ENCODE assay signal across 8 cellular contexts in the genomic region with DNA sequence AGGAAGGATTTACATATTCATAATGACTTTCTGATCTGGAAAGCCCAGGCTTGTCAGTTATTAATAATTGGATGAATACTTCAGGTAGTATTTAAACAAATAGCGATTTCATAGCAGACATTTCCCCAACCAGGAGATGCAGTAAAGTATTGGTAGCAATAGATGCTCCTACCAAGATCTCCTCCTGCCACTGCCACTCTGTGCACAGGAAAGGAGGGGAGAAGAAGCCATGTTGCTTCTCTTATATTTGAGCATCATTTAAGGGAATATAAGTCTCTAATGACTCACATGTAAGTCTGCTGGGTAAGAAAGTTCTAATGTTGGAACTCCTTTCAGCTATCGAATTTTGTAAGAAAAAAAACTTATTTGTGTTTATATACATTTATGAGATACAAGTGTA. TPM values are rescaled to one million over a fixed set of nuclear protein-coding genes. Genes with fewer than 3 reads are reported as not detected.
DNase-seq lines count a peak whose midpoint lies in the region; ATAC-seq and TF ChIP-seq lines count a peak whose summit lies in the region.

No MANE protein-coding gene starts in this region.

- no peak for TF ChIP-seq CTCF in AG09309 (IDR thresholded peaks at IDR 0.05; ENCODE audit: control insufficient read depth, insufficient read depth, low read depth, low read length, missing control alignments)
- TF ChIP-seq CTCF in IMR-90 (conservative IDR thresholded peaks at IDR 0.05; ENCODE audit: low read depth, low read length) = no peak
- TF ChIP-seq CTCF in mammary epithelial cell (conservative IDR thresholded peaks at IDR 0.05 in 1 of 2, IDR thresholded peaks at IDR 0.05 in 1 of 2; ENCODE audit: extremely low read depth in 1 of 2, insufficient read depth in 1 of 2, low read depth in 1 of 2, low read length in 2 of 2) = no peak
- no peak for TF ChIP-seq CTCF in natural killer cell (IDR thresholded peaks at IDR 0.05)

- dilution Hi-C loops in IMR-90 (cut with HindIII; ENCODE audit: low sequenced_read_pairs, unreplicated experiment) = no loop called here
- dilution Hi-C loops in mammary epithelial cell (cut with HindIII; ENCODE audit: low sequenced_read_pairs) = no loop called here

- peaks cover 9% of the 10 kb centered on the region for H3K36me3 Mint-ChIP-seq in natural killer cell

- H4K8ac ChIP-seq in IMR-90 (ENCODE audit: low read depth in 2 of 2, low read length in 2 of 2) = peak overlapping the region; percentile 37 to 87; a peak in 3 of 4 replicates

- POLR2A ChIA-PET in IMR-90 (lab: Charles Lee; ENCODE audit: unreplicated experiment) = interaction anchor here (1.1 to 1.2 kb wide), 2 partner anchors 9 to 11 kb away, joined by 4 to 7 read pairs; no protein-coding TSS in a partner anchor

- H3K4me1 ChIP-seq in IMR-90 (ENCODE audit: control insufficient read depth, insufficient read depth, low read length) (peaks cover 13% of the 10 kb centered on the region), mammary epithelial cell (ENCODE audit: insufficient read depth, low read length) (peaks cover 18% of the 10 kb centered on the region)

- peak overlapping the region; percentile 99 for H2BK5ac ChIP-seq in IMR-90 (ENCODE audit: low read depth, low read length, poor library complexity, severe bottlenecking)

- peak; percentile 55 for ATAC-seq in IMR-90 (ENCODE audit: low read depth)
- peak in 2 of 3 donors; percentile 16 to 25 for ATAC-seq in natural killer cell
- no peak for ATAC-seq in HG02885 (IDR thresholded peaks at IDR 0.05; ENCODE audit: poor library complexity, unreplicated experiment)

- H3K18ac ChIP-seq in IMR-90 (ENCODE audit: low read depth, low read length) = peak overlapping the region; percentile 96

- H3K4me3 Mint-ChIP-seq in natural killer cell = peak overlapping the region; percentile 98

- CTCF ChIA-PET in IMR-90 (lab: Yijun Ruan, JAX) = interaction anchor here (0.8 kb wide), 1 partner anchor 9 kb away, joined by 3 read pairs; no protein-coding TSS in a partner anchor
- CTCF ChIA-PET in mammary epithelial cell (lab: Charles Lee; ENCODE audit: low non-redundant PET) = no interaction called here

- TF ChIP-seq RAD21 in IMR-90 (IDR thresholded peaks at IDR 0.05; ENCODE audit: low read length) = no peak

- H3K56ac ChIP-seq in IMR-90 (ENCODE audit: extremely low read depth, insufficient read depth, low read length) = peak overlapping the region; percentile 93

- H3K79me2 ChIP-seq in mammary epithelial cell (ENCODE audit: insufficient read depth, low read length) = peaks cover 41% of the 10 kb centered on the region

- DNase-seq in AG09309 (ENCODE audit: low read depth) (no peak), IMR-90 (no peak), mammary epithelial cell (no peak), natural killer cell (no peak), NCI-H748 (lab: John Stamatoyannopoulos, UW; ENCODE audit: unreplicated experiment) (no peak), NCI-H187 (lab: John Stamatoyannopoulos, UW) (no peak), hypothalamus (lab: John Stamatoyannopoulos, UW) (no peak)

- BruUV-seq in IMR-90 (replicated peaks; lab: Mats Ljungman, UMichigan) = no TSS peak
- no TSS peak for BruUV-seq in mammary epithelial cell (replicated peaks; lab: Mats Ljungman, UMichigan)

- no peak for TF ChIP-seq POLR2A in IMR-90 (IDR thresholded peaks at IDR 0.05; ENCODE audit: low read depth, low read length)

- no CpG with 5 or more reads among the region's 2 CpGs for WGBS in IMR-90 (ENCODE audit: extremely low coverage in 2 of 2, insufficient read length in 1 of 2), 2 experiments
- WGBS in mammary epithelial cell (ENCODE audit: low coverage, missing lambda C conversion rate) = 55% methylated on average over 2 of the region's 2 CpGs

- H2AK5ac ChIP-seq in IMR-90 (ENCODE audit: low read depth, low read length) = peak overlapping the region; percentile 24; the same call in 1 of the 2 replicates

- no peak overlapping the region for H2AK9ac ChIP-seq in IMR-90 (replicated peaks; ENCODE audit: low read depth, low read length, poor library complexity)

- H3K9me1 ChIP-seq in IMR-90 (ENCODE audit: insufficient read depth, low read length) = 0 out of 2 replicates have a peak, but pooled peaks cover 3% of the 10 kb centered on the region

- H3K27ac ChIP-seq in IMR-90 (ENCODE audit: insufficient read depth, low read length) (peak overlapping the region; percentile 96), mammary epithelial cell (ENCODE audit: insufficient read depth, low read depth, low read length) (peak overlapping the region; percentile 96)

- no peaks in the 10 kb centered on the region for H3K9me3 Mint-ChIP-seq in natural killer cell

- in situ Hi-C loops in IMR-90 (cut with MboI; ENCODE audit: low sequenced_read_pairs) = loop anchor here (10.0 kb wide), 1 partner anchor 1044 kb away; no protein-coding TSS in a partner anchor
- in situ Hi-C loops in mammary epithelial cell (cut with MboI; ENCODE audit: low sequenced_read_pairs in 2 of 2) = no loop called here

- H2BK120ac ChIP-seq in IMR-90 (ENCODE audit: low read depth, low read length) = peak overlapping the region; percentile 82

- H4K91ac ChIP-seq in IMR-90 (ENCODE audit: insufficient read depth, low read depth, low read length) = peak overlapping the region; percentile 67

- intact Hi-C loops in IMR-90 (cut with micrococcal nuclease) = loop anchor here (1.0 kb wide), 1 partner anchor 9 kb away; no protein-coding TSS in a partner anchor
- intact Hi-C loops in mammary epithelial cell (cut with micrococcal nuclease) = loop anchor here (1.0 kb wide), 2 partner anchors 9 to 1040 kb away; no protein-coding TSS in a partner anchor
- intact Hi-C loops in natural killer cell (cut with micrococcal nuclease) = loop anchor here (1.0 to 2.0 kb wide), 4 partner anchors 30 to 190 kb away; a partner anchor contains a TSS

- H2BK15ac ChIP-seq in IMR-90 (ENCODE audit: low read depth, low read length) = peak overlapping the region; percentile 64; the same call in 1 of the 3 replicates

- no peaks in the 10 kb centered on the region for H4K20me1 ChIP-seq in IMR-90 (ENCODE audit: insufficient read depth, low read length)
- H4K20me1 ChIP-seq in mammary epithelial cell (ENCODE audit: insufficient read depth, low read length) = no peaks in the 10 kb centered on the region

- H3K27me3 ChIP-seq in IMR-90 (ENCODE audit: control insufficient read depth, insufficient read depth, low read length) = no peaks in the 10 kb centered on the region
- no peaks in the 10 kb centered on the region for H3K27me3 ChIP-seq in mammary epithelial cell (ENCODE audit: insufficient read depth, low read length)

- H3K9ac ChIP-seq in IMR-90 (ENCODE audit: low read depth, low read length) (peak overlapping the region; percentile 55), mammary epithelial cell (ENCODE audit: insufficient read depth, low read length) (peak overlapping the region; percentile 98)

- H3K23ac ChIP-seq in IMR-90 (ENCODE audit: low read depth, low read length) = peak overlapping the region; percentile 22; the same call in 1 of the 2 replicates

- H3K9me3 ChIP-seq in IMR-90 (ENCODE audit: control insufficient read depth, insufficient read depth, low read length) (no peaks in the 10 kb centered on the region), mammary epithelial cell (replicated peaks; ENCODE audit: insufficient read depth, low read length) (no peaks in the 10 kb centered on the region)

- H3K36me3 ChIP-seq in IMR-90 (ENCODE audit: control insufficient read depth, insufficient read depth, low read length) (peaks cover 2% of the 10 kb centered on the region; the same call in 1 of the 2 replicates), mammary epithelial cell (ENCODE audit: insufficient read depth, low read length) (peaks cover 2% of the 10 kb centered on the region)

- peak overlapping the region; percentile 57 for H3K4ac ChIP-seq in IMR-90 (ENCODE audit: low read depth, low read length)

- H3K4me3 ChIP-seq in AG09309 (ENCODE audit: control insufficient read depth, low read depth, low read length) (peak overlapping the region; percentile 22; the same call in 1 of the 2 replicates), IMR-90 (ENCODE audit: insufficient read depth, low read depth, low read length) (peak overlapping the region; percentile 90), mammary epithelial cell (replicated peaks in 1 of 3; ENCODE audit: insufficient read depth in 1 of 3, low read depth in 2 of 3, low read length in 3 of 3) (peak overlapping the region; percentile 26 to 84 (median 79))

- H4K5ac ChIP-seq in IMR-90 (ENCODE audit: low read depth, low read length) = peak overlapping the region; percentile 95

- peaks cover 75 to 85% of the 10 kb centered on the region in 2 donors for H3K4me1 Mint-ChIP-seq in natural killer cell

- H3K4me2 ChIP-seq in IMR-90 (ENCODE audit: low read depth, low read length) (peak overlapping the region; percentile 91), mammary epithelial cell (ENCODE audit: insufficient read depth, low read depth, low read length) (peak overlapping the region; percentile 83)

- H3K79me1 ChIP-seq in IMR-90 (ENCODE audit: low read depth in 1 of 2, low read length in 2 of 2) = peaks cover 0 to 12% of the 10 kb centered on the region in 2 experiments; a peak in 2 of 4 replicates

- H2AFZ ChIP-seq in IMR-90 (replicated peaks; ENCODE audit: low read length, poor library complexity) = peak overlapping the region; percentile 35
- peak overlapping the region; percentile 82 for H2AFZ ChIP-seq in mammary epithelial cell (ENCODE audit: low read depth, low read length)

- peak overlapping the region; percentile 58 for H2BK20ac ChIP-seq in IMR-90 (ENCODE audit: low read depth, low read length)

- peak overlapping the region; percentile 94 to 95 for H3K27ac Mint-ChIP-seq in natural killer cell

- no peaks in the 10 kb centered on the region for H3K27me3 Mint-ChIP-seq in natural killer cell (ENCODE audit: low read depth in 2 of 2)

- H3K14ac ChIP-seq in IMR-90 (replicated peaks; ENCODE audit: low read depth, low read length) = peak overlapping the region; percentile 26; the same call in 1 of the 2 replicates

TF ChIP-seq in IMR-90, 13 proteins besides CTCF, POLR2A, EP300 and RAD21 (continues in another document):
- TF ChIP-seq MAZ (IDR thresholded peaks at IDR 0.05; ENCODE audit: borderline replicate concordance, low read depth, low read length) (no peak), FOS (IDR thresholded peaks at IDR 0.05; ENCODE audit: low read depth, low read length) (no peak), NFE2L2 (IDR thresholded peaks at IDR 0.05; ENCODE audit: low read depth, low read length) (no peak), CHD1 (IDR thresholded peaks at IDR 0.05; ENCODE audit: low read depth, low read length) (no peak), BHLHE40 (IDR thresholded peaks at IDR 0.05; ENCODE audit: low read depth, low read length) (no peak)

RNA-seq across cellular contexts. Expression of a gene that starts 0.4 kb away (rescaled TPM):
- total RNA-seq in IMR-90 (2012; rRNA removed) (45.0 and 60.3 TPM in 2 replicates), mammary epithelial cell (10 to 100 TPM; 57.0 to 93.4 TPM), natural killer cell (100 to 1,000 TPM; 141 to 218 (median 151) TPM)
- polyA plus RNA-seq in IMR-90 (2012; rRNA removed) (59.2 and 65.3 TPM in 2 replicates), mammary epithelial cell (61.5 TPM)
- 10.3 and 12.7 TPM in 2 replicates for polyA plus RNA-seq in IMR-90 (2012; cell fraction: cytosol; rRNA removed)
- polyA plus RNA-seq in IMR-90 (2012; cell fraction: nucleus; rRNA removed; ENCODE audit: low replicate concordance) = 4.0 and 42.3 TPM in 2 replicates
- 36.7 TPM for polyA minus RNA-seq in mammary epithelial cell

Comparison
In these comparisons a context has a peak if more than half of its experiments do, and no peak if none do; other contexts are left out.
1. H3K4me3 ChIP-seq: peak in every context shown above with its lines; median percentile 90 in IMR-90; 79 in mammary epithelial cell; 22 in AG09309.